In the genomic region with DNA sequence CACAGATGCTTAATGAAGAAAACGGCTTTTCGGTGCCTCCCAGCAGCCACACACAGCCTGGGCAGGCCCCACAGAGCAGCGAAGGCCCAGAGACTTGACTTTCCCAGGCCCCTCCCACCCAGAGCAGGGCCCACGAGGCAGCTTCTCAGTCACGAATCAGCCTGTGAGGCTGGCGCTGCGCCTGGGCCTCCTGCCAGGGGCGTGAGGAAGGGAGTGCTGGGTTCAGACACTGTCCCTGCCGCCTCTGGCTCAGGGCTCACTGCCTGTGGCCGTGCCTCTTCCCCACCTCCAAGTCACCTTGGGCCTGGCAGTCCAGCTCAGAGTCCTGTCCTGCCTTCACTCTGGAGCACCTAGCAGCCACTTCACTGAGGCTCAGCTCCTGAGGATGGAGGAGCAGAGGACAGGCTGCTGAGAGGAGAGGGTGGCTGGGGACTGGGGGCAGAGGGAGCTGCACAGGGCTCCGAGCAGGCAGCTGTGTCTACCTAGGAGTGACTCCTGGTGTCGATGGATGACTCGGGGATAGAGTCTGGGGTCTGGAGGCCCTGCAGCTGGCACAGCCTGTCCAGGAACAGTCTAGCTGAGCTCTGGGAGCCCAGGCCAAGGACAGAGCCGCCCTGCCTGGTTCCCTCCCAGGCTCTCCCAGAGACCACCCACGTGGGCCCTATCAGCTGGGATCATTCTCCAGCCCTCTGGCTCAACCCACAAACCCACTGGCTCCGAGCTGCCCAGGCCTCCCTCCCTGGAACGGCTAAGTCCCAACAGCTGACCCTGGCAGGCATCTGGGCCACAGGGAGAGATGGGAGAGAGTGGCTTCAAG, we compare ENCODE assay signal across 8 cellular contexts. TPM values are rescaled to one million over a fixed set of nuclear protein-coding genes. Genes with fewer than 3 reads are reported as not detected.
DNase-seq lines count a peak whose midpoint lies in the region; FAIRE-seq and TF ChIP-seq lines count a peak whose summit lies in the region.

No MANE protein-coding gene starts in this region.

- H3K36me3 Mint-ChIP-seq in endodermal cell (ENCODE audit: low read depth) (no peaks in the 10 kb centered on the region), mesothelial cell of epicardium (no peaks in the 10 kb centered on the region)

- 83 to 86% methylated on average over 6 to 17 of the region's 17 CpGs for WGBS in endodermal cell (ENCODE audit: insufficient coverage in 1 of 2, insufficient read length in 1 of 2), 2 experiments
- 66% methylated on average over 17 of the region's 17 CpGs for WGBS in thymus

- H3K4me1 Mint-ChIP-seq in endodermal cell (peaks cover 6% of the 10 kb centered on the region), mesothelial cell of epicardium (peaks cover 20% of the 10 kb centered on the region)

- no peak for TF ChIP-seq POLR2A in GM12892 (IDR thresholded peaks at IDR 0.05; ENCODE audit: low read depth, low read length)

- H3K4me1 ChIP-seq in endodermal cell (ENCODE audit: control insufficient read depth, insufficient read depth, low read length) (no peaks in the 10 kb centered on the region), thymus (ENCODE audit: control insufficient read depth, insufficient read depth, low read length) (peaks cover 8% of the 10 kb centered on the region)

- H3K9me3 ChIP-seq in endodermal cell (ENCODE audit: control insufficient read depth, low read length) (no peaks in the 10 kb centered on the region), thymus (ENCODE audit: control insufficient read depth) (no peaks in the 10 kb centered on the region)

- no peak overlapping the region for H3K4me3 Mint-ChIP-seq in endodermal cell
- H3K4me3 Mint-ChIP-seq in mesothelial cell of epicardium: no peak overlapping the region

- no peak for FAIRE-seq in GM12892 (lab: Jason Lieb, UNC)

- H3K27me3 ChIP-seq in endodermal cell (ENCODE audit: control insufficient read depth, insufficient read depth, low read length, poor library complexity, severe bottlenecking) (no peaks in the 10 kb centered on the region), thymus (ENCODE audit: control insufficient read depth, insufficient read depth) (no peaks in the 10 kb centered on the region)

- H3K27ac Mint-ChIP-seq in endodermal cell: no peak overlapping the region
- H3K27ac Mint-ChIP-seq in mesothelial cell of epicardium: peak overlapping the region; percentile 69

- no peaks in the 10 kb centered on the region for H3K9me3 Mint-ChIP-seq in endodermal cell
- H3K9me3 Mint-ChIP-seq in mesothelial cell of epicardium: no peaks in the 10 kb centered on the region

- peak; percentile 47 for DNase-seq in activated CD4-positive, alpha-beta T cell treated with anti-CD3 and anti-CD28 coated beads for 48 hours
- DNase-seq in activated CD4-positive, alpha-beta T cell treated with anti-CD3 and anti-CD28 coated beads, Interleukin-2, amount 50 U/mL, for 1 hour: no peak
- peak; percentile 68 for DNase-seq in SHP77 treated with DMSO at 0.1 percent for 48 hours (lab: John Stamatoyannopoulos, UW)
- DNase-seq in endodermal cell: peak; percentile 71
- peak in 1 of 2 experiments; percentile 67 for DNase-seq in mesothelial cell of epicardium (ENCODE audit: low spot score in 2 of 2, unreplicated experiment in 2 of 2)
- no peak for DNase-seq in activated CD4-positive, CD25-positive, alpha-beta regulatory T cell (lab: John Stamatoyannopoulos, UW)
- no peak for DNase-seq in GM12892 (ENCODE audit: insufficient read length)

- H3K27ac ChIP-seq in endodermal cell (ENCODE audit: low read depth, low read length) (no peak overlapping the region), thymus (ENCODE audit: low read depth) (peak overlapping the region; percentile 20)

- H3K27me3 Mint-ChIP-seq in endodermal cell (ENCODE audit: insufficient read depth) (no peaks in the 10 kb centered on the region), mesothelial cell of epicardium (ENCODE audit: low read depth) (no peaks in the 10 kb centered on the region)

- H3K36me3 ChIP-seq in endodermal cell (ENCODE audit: control insufficient read depth, insufficient read depth, low read length) (no peaks in the 10 kb centered on the region), thymus (ENCODE audit: control insufficient read depth, insufficient read depth) (no peaks in the 10 kb centered on the region)

- TF ChIP-seq CTCF in endodermal cell (conservative IDR thresholded peaks at IDR 0.05) (no peak), mesothelial cell of epicardium (IDR thresholded peaks at IDR 0.05; ENCODE audit: unreplicated experiment) (no peak)

- H3K4me3 ChIP-seq in endodermal cell (ENCODE audit: low read length) (no peak overlapping the region), thymus (ENCODE audit: low read length) (no peak overlapping the region)

- no peak overlapping the region for H3K9ac ChIP-seq in endodermal cell (ENCODE audit: extremely low read depth, low read length, poor library complexity, severe bottlenecking)

RNA-seq across cellular contexts. Expression of gene FOSL2, which starts 36.4 kb away (rescaled TPM):
- total RNA-seq in endodermal cell: 1 to 10 TPM; 1.4 to 3.8 TPM
- 2.7 TPM for polyA plus RNA-seq in endodermal cell (2013, experiment 1 of 2)
- 2.6 TPM for polyA plus RNA-seq in endodermal cell (2013, experiment 2 of 2)
- 60.3 to 62.3 TPM (median 60.5 TPM) in 3 replicates for total RNA-seq in mesothelial cell of epicardium
- 37.1 TPM for polyA plus RNA-seq in thymus
- polyA plus RNA-seq in GM12892 (2012; ENCODE audit: missing spikeins): 0.68 TPM

Comparison
In these comparisons a context has a peak if more than half of its experiments do, and no peak if none do; other contexts are left out.
1. DNase-seq: peak in activated CD4-positive, alpha-beta T cell treated with anti-CD3 and anti-CD28 coated beads for 48 hours (single experiment), SHP77 treated with DMSO at 0.1 percent for 48 hours (single experiment) and endodermal cell (single experiment); none in activated CD4-positive, alpha-beta T cell treated with anti-CD3 and anti-CD28 coated beads, Interleukin-2, amount 50 U/mL, for 1 hour (single experiment), activated CD4-positive, CD25-positive, alpha-beta regulatory T cell (0 of 4) and GM12892 (single experiment).
2. RNA of gene FOSL2, which starts 36.4 kb away (total RNA-seq): 60.3 to 62.3 TPM in mesothelial cell of epicardium; 1.4 to 3.8 TPM in endodermal cell; every median in the first group is over 10 times any median in the second.